Comparison of ENCODE assay signal across 8 cellular contexts in the genomic region with DNA sequence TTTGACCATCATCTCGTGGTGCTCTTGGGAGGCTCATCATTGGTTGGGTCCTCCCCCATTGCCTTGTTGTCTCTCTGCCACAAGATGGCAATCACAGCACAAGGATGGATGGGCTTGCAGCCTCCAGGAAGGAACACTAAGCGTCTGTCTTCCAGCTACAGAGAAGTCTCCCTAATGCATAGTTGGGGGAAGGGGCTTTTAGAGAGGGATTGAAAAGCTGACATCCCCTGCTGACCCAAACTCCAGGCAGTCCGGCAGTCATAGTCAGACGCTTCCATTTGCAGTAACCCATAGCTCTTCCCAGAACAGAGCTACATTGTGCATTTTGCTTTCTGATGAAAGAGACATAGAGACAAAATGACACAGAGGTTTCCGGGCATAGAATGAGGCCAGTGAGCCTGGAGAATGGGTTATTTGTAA.
A peak's percentile ranks its signal among the peaks of the same experiment; 100 is the strongest.
DNase-seq lines count a peak whose midpoint lies in the region; ATAC-seq and TF ChIP-seq lines count a peak whose summit lies in the region.

No MANE protein-coding gene starts in this region.

- in situ Hi-C loops in HAP-1 (cut with MboI; ENCODE audit: low sequenced_read_pairs) = no loop called here

- H3K27ac ChIP-seq in CD8-positive, alpha-beta T cell (ENCODE audit: low read depth, low read length) = no peak overlapping the region

- H3K36me3 ChIP-seq in CD8-positive, alpha-beta T cell (ENCODE audit: insufficient read depth, low read length) = no peaks in the 10 kb centered on the region
- no peaks in the 10 kb centered on the region for H3K36me3 ChIP-seq in HAP-1 (replicated peaks)

- no peak overlapping the region for H3K4me3 ChIP-seq in CD8-positive, alpha-beta T cell (ENCODE audit: low read depth, low read length)
- H3K4me3 ChIP-seq in HAP-1 = peak overlapping the region; percentile 23

- peak; percentile 38 for ATAC-seq in CD8-positive, alpha-beta T cell
- no peak for ATAC-seq in GM21717 (IDR thresholded peaks at IDR 0.05; ENCODE audit: unreplicated experiment)
- no peak for ATAC-seq in GM18498 (IDR thresholded peaks at IDR 0.05; ENCODE audit: unreplicated experiment)

- no peak overlapping the region for H3K4me3 Mint-ChIP-seq in CD8-positive, alpha-beta T cell
- H3K4me3 Mint-ChIP-seq in activated CD4-positive, alpha-beta memory T cell treated with anti-CD3 and anti-CD28 coated beads, Interleukin-2, amount 10 ng/mL, durations not matched to agents 7 days and 5 days = no peak overlapping the region

- H3K27me3 ChIP-seq in CD8-positive, alpha-beta T cell (ENCODE audit: insufficient read depth, low read length) = peaks cover 4% of the 10 kb centered on the region
- no peaks in the 10 kb centered on the region for H3K27me3 ChIP-seq in HAP-1 (ENCODE audit: low read depth)

- no peak overlapping the region for H3K27ac Mint-ChIP-seq in CD8-positive, alpha-beta T cell
- no peak overlapping the region for H3K27ac Mint-ChIP-seq in activated CD4-positive, alpha-beta memory T cell treated with anti-CD3 and anti-CD28 coated beads, Interleukin-2, amount 10 ng/mL, durations not matched to agents 7 days and 5 days

- peaks cover 4% of the 10 kb centered on the region for H3K27me3 Mint-ChIP-seq in CD8-positive, alpha-beta T cell (ENCODE audit: low read depth)
- peaks cover 8% of the 10 kb centered on the region for H3K27me3 Mint-ChIP-seq in activated CD4-positive, alpha-beta memory T cell treated with anti-CD3 and anti-CD28 coated beads, Interleukin-2, amount 10 ng/mL, durations not matched to agents 7 days and 5 days

- H3K9me3 ChIP-seq in CD8-positive, alpha-beta T cell (ENCODE audit: low read length) = no peaks in the 10 kb centered on the region
- H3K9me3 ChIP-seq in HAP-1 = no peaks in the 10 kb centered on the region

- no peaks in the 10 kb centered on the region for H3K36me3 Mint-ChIP-seq in CD8-positive, alpha-beta T cell
- H3K36me3 Mint-ChIP-seq in activated CD4-positive, alpha-beta memory T cell treated with anti-CD3 and anti-CD28 coated beads, Interleukin-2, amount 10 ng/mL, durations not matched to agents 7 days and 5 days (ENCODE audit: low read depth) = peaks cover 4% of the 10 kb centered on the region

- CTCF ChIA-PET in CD8-positive, alpha-beta T cell (lab: Charles Lee) = interaction anchor here (0.6 to 4.6 kb wide), 21 partner anchors 9 to 735 kb away, joined by 3 to 50 read pairs (median 4); no protein-coding TSS in a partner anchor
- CTCF ChIA-PET in activated CD4-positive, alpha-beta memory T cell treated with anti-CD3 and anti-CD28 coated beads, Interleukin-2, amount 10 ng/mL, durations not matched to agents 7 days and 5 days (lab: Charles Lee) = interaction anchor here (0.6 to 2.5 kb wide), 26 partner anchors 9 to 1683 kb away, joined by 3 to 13 read pairs (median 4); no protein-coding TSS in a partner anchor

- POLR2A ChIA-PET in CD8-positive, alpha-beta T cell (lab: Charles Lee) = interaction anchor here (0.7 kb wide), 1 partner anchor 278 kb away, joined by 4 read pairs; no protein-coding TSS in a partner anchor
- POLR2A ChIA-PET in activated CD4-positive, alpha-beta memory T cell treated with anti-CD3 and anti-CD28 coated beads, Interleukin-2, amount 10 ng/mL, durations not matched to agents 7 days and 5 days (lab: Charles Lee) = no interaction called here

- H3K4me1 ChIP-seq in CD8-positive, alpha-beta T cell (ENCODE audit: insufficient read depth, low read length) = peaks cover 10% of the 10 kb centered on the region
- H3K4me1 ChIP-seq in HAP-1 = peaks cover 23% of the 10 kb centered on the region

- no peaks in the 10 kb centered on the region for H3K9me3 Mint-ChIP-seq in CD8-positive, alpha-beta T cell
- H3K9me3 Mint-ChIP-seq in activated CD4-positive, alpha-beta memory T cell treated with anti-CD3 and anti-CD28 coated beads, Interleukin-2, amount 10 ng/mL, durations not matched to agents 7 days and 5 days = peaks cover 9% of the 10 kb centered on the region

- peaks cover 8% of the 10 kb centered on the region for H3K4me1 Mint-ChIP-seq in CD8-positive, alpha-beta T cell (ENCODE audit: low read depth)
- peaks cover 14% of the 10 kb centered on the region for H3K4me1 Mint-ChIP-seq in activated CD4-positive, alpha-beta memory T cell treated with anti-CD3 and anti-CD28 coated beads, Interleukin-2, amount 10 ng/mL, durations not matched to agents 7 days and 5 days

- intact Hi-C loops in CD8-positive, alpha-beta T cell (cut with DNase I, micrococcal nuclease) = loop anchor here (1.0 to 10.0 kb wide), 5 partner anchors 165 to 736 kb away; no protein-coding TSS in a partner anchor

- peak; percentile 49 for TF ChIP-seq CTCF in CD8-positive, alpha-beta T cell (IDR thresholded peaks at IDR 0.05)

- peak in 4 of 7 experiments; percentile 17 to 31 (median 26) for DNase-seq in CD8-positive, alpha-beta T cell
- DNase-seq in HAP-1 (ENCODE audit: low spot score in 2 of 2) = peak; percentile 79 to 83
- peak; percentile 77 for DNase-seq in NCI-H510A treated with DMSO at 0.1 percent for 48 hours (lab: John Stamatoyannopoulos, UW)
- DNase-seq in activated CD4-positive, alpha-beta memory T cell treated with anti-CD3 and anti-CD28 coated beads, Interleukin-2, amount 10 ng/mL, durations not matched to agents 7 days and 5 days = peak; percentile 60
- peak; percentile 17 for DNase-seq in fibroblast of peridontal ligament (ENCODE audit: extremely low read depth)
- DNase-seq in non-pigmented ciliary epithelial cell (ENCODE audit: low read depth) = peak; percentile 10

Comparison
In these comparisons a context has a peak if more than half of its experiments do, and no peak if none do; other contexts are left out.
1. DNase-seq: peak in every context shown above with its lines; median percentile 81 in HAP-1; 77 in NCI-H510A treated with DMSO at 0.1 percent for 48 hours; 60 in activated CD4-positive, alpha-beta memory T cell treated with anti-CD3 and anti-CD28 coated beads, Interleukin-2, amount 10 ng/mL, durations not matched to agents 7 days and 5 days; 26 in CD8-positive, alpha-beta T cell; 17 in fibroblast of peridontal ligament; 10 in non-pigmented ciliary epithelial cell.